In genomic region chr9:101533334-101534187, GRCh38 we compare ENCODE assay signal across 8 cellular contexts. TPM values are rescaled to one million over a fixed set of nuclear protein-coding genes. Genes with fewer than 3 reads are reported as not detected.
A peak's percentile ranks its signal among the peaks of the same experiment; 100 is the strongest.
DNase-seq lines count a peak whose midpoint lies in the region; ATAC-seq and TF ChIP-seq lines count a peak whose summit lies in the region.

Gene RNF20, plus strand, starts transcription at chr9:101533853. Its CDS starts 1,571 bp downstream, at chr9:101535424.

- H3K36me3 Mint-ChIP-seq in activated T-helper 17 cell treated with anti-CD3 and anti-CD28 coated beads, Interleukin-2, amount 50 U/mL, for 72 hours (ENCODE audit: low read depth), result peaks cover 9% of the 10 kb centered on the region
- H3K36me3 Mint-ChIP-seq in naive thymus-derived CD4-positive, alpha-beta T cell, result peaks cover 0 to 5% (median 5%) of the 10 kb centered on the region in 5 donors
- H3K36me3 Mint-ChIP-seq in stimulated activated naive B cell treated with anti-CD40 and anti-IgM and Interleukin-4, amounts not matched to agents 10 μg/mL and 1 μg/mL and 100 μg/mL, for 72 hours, result peaks cover 4 to 6% of the 10 kb centered on the region in 2 donors

- H3K9me3 ChIP-seq in fibroblast of lung (ENCODE audit: control insufficient read depth, insufficient read depth, low read depth, low read length), result no peaks in the 10 kb centered on the region
- H3K9me3 ChIP-seq in naive thymus-derived CD4-positive, alpha-beta T cell (ENCODE audit: control insufficient read depth in 2 of 3, low read length in 3 of 3), result no peaks in the 10 kb centered on the region

- POLR2A ChIA-PET in RWPE1 (lab: Yijun Ruan, JAX; ENCODE audit: low non-redundant PET), result interaction anchor here (0.7 to 1.0 kb wide), 2 partner anchors 47 to 70 kb away, joined by 3 to 6 read pairs; a partner anchor contains a TSS
- POLR2A ChIA-PET in naive thymus-derived CD4-positive, alpha-beta T cell (lab: Charles Lee), result interaction anchor here (0.7 to 3.1 kb wide), 9 partner anchors 12 to 145 kb away, joined by 3 to 17 read pairs (median 4); partner anchors contain the start of genes MRPL50 and ZNF189

- H3K79me2 ChIP-seq in fibroblast of lung (ENCODE audit: control insufficient read depth, insufficient read depth, low read length), result peaks cover 11% of the 10 kb centered on the region

- H3K27ac ChIP-seq in RWPE1, result peak within 1 kb of the TSS; percentile 85
- peak within 1 kb of the TSS; percentile 99 for H3K27ac ChIP-seq in fibroblast of lung (ENCODE audit: insufficient read depth, low read length)
- H3K27ac ChIP-seq in naive thymus-derived CD4-positive, alpha-beta T cell (ENCODE audit: low read depth, low read length), result peak within 1 kb of the TSS; percentile 99

- peak; percentile 96 for ATAC-seq in activated T-helper 17 cell treated with anti-CD3 and anti-CD28 coated beads, Interleukin-2, amount 50 U/mL, for 72 hours (replicated peaks)
- ATAC-seq in naive thymus-derived CD4-positive, alpha-beta T cell, result peak; percentile 95
- ATAC-seq in stimulated activated naive B cell treated with anti-CD40 and anti-IgM and Interleukin-4, amounts not matched to agents 10 μg/mL and 1 μg/mL and 100 μg/mL, for 72 hours (replicated peaks), result peak; percentile 94 to 96

- H3K4me2 ChIP-seq in fibroblast of lung (ENCODE audit: extremely low read depth, insufficient read depth, low read length), result peak within 1 kb of the TSS; percentile 99

- peak; percentile 100 for DNase-seq in Daoy (ENCODE audit: low read depth)
- DNase-seq in GOT3 (lab: John Stamatoyannopoulos, UW), result peak; percentile 80
- peak; percentile 97 for DNase-seq in LNCaP clone FGC (ENCODE audit: low read depth)
- peak; percentile 100 for DNase-seq in RWPE1 (ENCODE audit: low spot score)
- peak; percentile 99 for DNase-seq in fibroblast of lung (ENCODE audit: low read depth in 2 of 2)
- DNase-seq in naive thymus-derived CD4-positive, alpha-beta T cell, result peak; percentile 96 to 100 (median 99)
- peak; percentile 98 for DNase-seq in stimulated activated naive B cell treated with anti-CD40 and anti-IgM and Interleukin-4, amounts not matched to agents 10 μg/mL and 1 μg/mL and 100 μg/mL, for 72 hours

- no peak for TF ChIP-seq CTCF in LNCaP clone FGC (IDR thresholded peaks at IDR 0.05; ENCODE audit: control insufficient read depth, extremely low read depth, insufficient read depth)
- TF ChIP-seq CTCF in RWPE1 (conservative IDR thresholded peaks at IDR 0.05; ENCODE audit: low read depth), result no peak
- TF ChIP-seq CTCF in fibroblast of lung (conservative IDR thresholded peaks at IDR 0.05 in 1 of 2, IDR thresholded peaks at IDR 0.05 in 1 of 2; ENCODE audit: low read depth in 1 of 2, low read length in 2 of 2), result no peak

- H3K27me3 ChIP-seq in fibroblast of lung (ENCODE audit: control insufficient read depth, insufficient read depth, low read length), result no peaks in the 10 kb centered on the region
- no peaks in the 10 kb centered on the region for H3K27me3 ChIP-seq in naive thymus-derived CD4-positive, alpha-beta T cell (ENCODE audit: control insufficient read depth in 2 of 2, insufficient read depth in 2 of 2, low read length in 2 of 2)

- H3K4me3 Mint-ChIP-seq in activated T-helper 17 cell treated with anti-CD3 and anti-CD28 coated beads, Interleukin-2, amount 50 U/mL, for 72 hours, result peak within 1 kb of the TSS; percentile 95
- H3K4me3 Mint-ChIP-seq in naive thymus-derived CD4-positive, alpha-beta T cell, result peak within 1 kb of the TSS; percentile 89 to 98 (median 94)
- H3K4me3 Mint-ChIP-seq in stimulated activated naive B cell treated with anti-CD40 and anti-IgM and Interleukin-4, amounts not matched to agents 10 μg/mL and 1 μg/mL and 100 μg/mL, for 72 hours, result peak within 1 kb of the TSS; percentile 93 to 94

- H3K9me3 Mint-ChIP-seq in activated T-helper 17 cell treated with anti-CD3 and anti-CD28 coated beads, Interleukin-2, amount 50 U/mL, for 72 hours, result no peaks in the 10 kb centered on the region
- H3K9me3 Mint-ChIP-seq in naive thymus-derived CD4-positive, alpha-beta T cell, result no peaks in the 10 kb centered on the region
- no peaks in the 10 kb centered on the region for H3K9me3 Mint-ChIP-seq in stimulated activated naive B cell treated with anti-CD40 and anti-IgM and Interleukin-4, amounts not matched to agents 10 μg/mL and 1 μg/mL and 100 μg/mL, for 72 hours

- H2AFZ ChIP-seq in fibroblast of lung (ENCODE audit: low read length), result peak within 1 kb of the TSS; percentile 99

- no peaks in the 10 kb centered on the region for H3K36me3 ChIP-seq in fibroblast of lung (ENCODE audit: control insufficient read depth, insufficient read depth, low read length)
- H3K36me3 ChIP-seq in naive thymus-derived CD4-positive, alpha-beta T cell (ENCODE audit: control insufficient read depth in 2 of 3, insufficient read depth in 3 of 3, low read length in 3 of 3), result peaks cover 0 to 24% (median 0%) of the 10 kb centered on the region in 3 experiments

- peak within 1 kb of the TSS; percentile 100 for H3K27ac Mint-ChIP-seq in activated T-helper 17 cell treated with anti-CD3 and anti-CD28 coated beads, Interleukin-2, amount 50 U/mL, for 72 hours
- H3K27ac Mint-ChIP-seq in naive thymus-derived CD4-positive, alpha-beta T cell, result peak within 1 kb of the TSS; percentile 93 to 99 (median 99)
- H3K27ac Mint-ChIP-seq in stimulated activated naive B cell treated with anti-CD40 and anti-IgM and Interleukin-4, amounts not matched to agents 10 μg/mL and 1 μg/mL and 100 μg/mL, for 72 hours, result peak within 1 kb of the TSS; percentile 100

- intact Hi-C loops in naive thymus-derived CD4-positive, alpha-beta T cell (cut with micrococcal nuclease), result loop anchor here (1.0 to 5.0 kb wide), 11 partner anchors 34 to 1627 kb away; partner anchors contain the start of genes MRPL50 (in 2 of the 2), TEX10 (in 2 of the 2), ZNF189 (in 2 of the 2) and INVS (in 1 of the 2)

- no peaks in the 10 kb centered on the region for H3K4me1 Mint-ChIP-seq in activated T-helper 17 cell treated with anti-CD3 and anti-CD28 coated beads, Interleukin-2, amount 50 U/mL, for 72 hours
- peaks cover 14 to 20% (median 18%) of the 10 kb centered on the region in 7 donors for H3K4me1 Mint-ChIP-seq in naive thymus-derived CD4-positive, alpha-beta T cell
- peaks cover 5 to 18% of the 10 kb centered on the region in 2 donors for H3K4me1 Mint-ChIP-seq in stimulated activated naive B cell treated with anti-CD40 and anti-IgM and Interleukin-4, amounts not matched to agents 10 μg/mL and 1 μg/mL and 100 μg/mL, for 72 hours

- peak within 1 kb of the TSS; percentile 96 for H3K9ac ChIP-seq in fibroblast of lung (ENCODE audit: insufficient read depth, low read length)

- CTCF ChIA-PET in RWPE1 (lab: Yijun Ruan, JAX), result interaction anchor here (0.6 to 2.7 kb wide), 4 partner anchors 47 to 84 kb away, joined by 3 to 36 read pairs (median 5); no protein-coding TSS in a partner anchor
- CTCF ChIA-PET in naive thymus-derived CD4-positive, alpha-beta T cell (lab: Charles Lee), result interaction anchor here (0.9 to 2.7 kb wide), 5 partner anchors 33 to 135 kb away, joined by 3 to 7 read pairs (median 6); partner anchors contain the start of genes MRPL50 and ZNF189

- no peaks in the 10 kb centered on the region for H3K27me3 Mint-ChIP-seq in activated T-helper 17 cell treated with anti-CD3 and anti-CD28 coated beads, Interleukin-2, amount 50 U/mL, for 72 hours
- H3K27me3 Mint-ChIP-seq in naive thymus-derived CD4-positive, alpha-beta T cell, result peaks cover 0 to 5% (median 4%) of the 10 kb centered on the region in 5 donors
- H3K27me3 Mint-ChIP-seq in stimulated activated naive B cell treated with anti-CD40 and anti-IgM and Interleukin-4, amounts not matched to agents 10 μg/mL and 1 μg/mL and 100 μg/mL, for 72 hours, result peaks cover 6 to 8% of the 10 kb centered on the region in 2 donors

- peak within 1 kb of the TSS; percentile 86 for H3K4me3 ChIP-seq in LNCaP clone FGC (ENCODE audit: low read depth, low read length)
- H3K4me3 ChIP-seq in fibroblast of lung (replicated peaks in 1 of 4; ENCODE audit: control extremely low read depth in 1 of 4, insufficient read depth in 1 of 4, low read depth in 3 of 4, low read length in 4 of 4), result peak within 1 kb of the TSS; percentile 65 to 94 (median 81)
- H3K4me3 ChIP-seq in naive thymus-derived CD4-positive, alpha-beta T cell (ENCODE audit: low read length), result peak within 1 kb of the TSS; percentile 96

- H3K4me1 ChIP-seq in fibroblast of lung (ENCODE audit: control insufficient read depth, extremely low read depth, insufficient read depth, low read length), result no peaks in the 10 kb centered on the region
- peaks cover 20 to 24% of the 10 kb centered on the region in 2 donors for H3K4me1 ChIP-seq in naive thymus-derived CD4-positive, alpha-beta T cell (ENCODE audit: control insufficient read depth in 2 of 2, insufficient read depth in 2 of 2, low read length in 2 of 2)

- H4K20me1 ChIP-seq in fibroblast of lung (ENCODE audit: control insufficient read depth, extremely low read depth, insufficient read depth, low read length), result no peaks in the 10 kb centered on the region

RNA-seq across cellular contexts. Expression of gene RNF20, which starts in this region (rescaled TPM):
- 57.2 and 65.3 TPM in 2 replicates for total RNA-seq in Daoy (2014; rRNA removed; shearing (Covaris generic))
- total RNA-seq in activated T-helper 17 cell treated with anti-CD3 and anti-CD28 coated beads, Interleukin-2, amount 50 U/mL, for 72 hours, result 10 to 100 TPM; 46.2 to 49.4 TPM
- 29.6 and 34.2 TPM in 2 replicates for total RNA-seq in fibroblast of lung
- polyA plus RNA-seq in fibroblast of lung, result 20.1 and 23.0 TPM in 2 replicates
- polyA plus RNA-seq in fibroblast of lung (2012), result 23.7 and 25.1 TPM in 2 replicates
- polyA minus RNA-seq in fibroblast of lung (ENCODE audit: low replicate concordance), result 9.6 and 25.6 TPM in 2 replicates
- total RNA-seq in naive thymus-derived CD4-positive, alpha-beta T cell, result 10 to 100 TPM; 30.5 to 67.8 (median 45.9) TPM
- polyA plus RNA-seq in naive thymus-derived CD4-positive, alpha-beta T cell, result 10 to 100 TPM; 43.7 to 53.6 TPM

Comparison
In these comparisons a context has a peak if more than half of its experiments do, and no peak if none do; other contexts are left out.
1. Peak in every context shown above with its lines: DNase-seq, ATAC-seq, H3K4me3 ChIP-seq and H3K27ac ChIP-seq.